Comparison of ENCODE assay signal across 2 cellular contexts in genomic region chr6:10196090-10196489, GRCh38.
TF ChIP-seq lines count a peak whose summit lies in the region.

No MANE protein-coding gene starts in this region.

TF ChIP-seq in HepG2, 621 proteins besides CTCF, POLR2A, EP300 and RAD21:
- TF ChIP-seq MNT (IDR thresholded peaks at IDR 0.05) (peak; percentile 68), IRX3 (CRISPR knock-in tag; IDR thresholded peaks at IDR 0.05; ENCODE audit: borderline replicate concordance, low read depth) (no peak)

TF ChIP-seq in H1, 55 proteins besides CTCF, POLR2A, EP300 and RAD21:
- no peak for TF ChIP-seq MAX (IDR thresholded peaks at IDR 0.05)
- no peak for TF ChIP-seq ASH2L (IDR thresholded peaks at IDR 0.05; ENCODE audit: low read length)
- no peak for TF ChIP-seq BCL11A (IDR thresholded peaks at IDR 0.05; ENCODE audit: low read depth in 2 of 2, low read length in 2 of 2)
- no peak for TF ChIP-seq RFX5 (IDR thresholded peaks at IDR 0.05; ENCODE audit: borderline replicate concordance, low read depth, low read length)
- no peak for TF ChIP-seq SP4 (IDR thresholded peaks at IDR 0.05; ENCODE audit: low read length)
- TF ChIP-seq ATF2 (IDR thresholded peaks at IDR 0.05; ENCODE audit: low read length), result no peak
- no peak for TF ChIP-seq E2F6 (IDR thresholded peaks at IDR 0.05)
- no peak for TF ChIP-seq CTBP2 (IDR thresholded peaks at IDR 0.05; ENCODE audit: borderline replicate concordance, insufficient read depth, insufficient read length, low read length)
- TF ChIP-seq TEAD4 (IDR thresholded peaks at IDR 0.05; ENCODE audit: low read depth, low read length), result no peak
- TF ChIP-seq POLR2AphosphoS5 (IDR thresholded peaks at IDR 0.05; ENCODE audit: low read depth, low read length), result no peak
- TF ChIP-seq CEBPB (IDR thresholded peaks at IDR 0.05; ENCODE audit: low read depth, low read length), result no peak
- no peak for TF ChIP-seq CHD7 (IDR thresholded peaks at IDR 0.05; ENCODE audit: insufficient replicate concordance, low read length)
- no peak for TF ChIP-seq JUN (IDR thresholded peaks at IDR 0.05; ENCODE audit: low read depth, low read length)
- no peak for TF ChIP-seq EGR1 (IDR thresholded peaks at IDR 0.05; ENCODE audit: borderline replicate concordance, low read depth, low read length)
- TF ChIP-seq CREB1 (IDR thresholded peaks at IDR 0.05), result no peak
